8 cellular contexts compared by ENCODE assay signal in genomic region chr15:49620658-49621326, GRCh38. TPM values are rescaled to one million over a fixed set of nuclear protein-coding genes. Genes with fewer than 3 reads are reported as not detected.
DNase-seq lines count a peak whose midpoint lies in the region; ATAC-seq, FAIRE-seq and TF ChIP-seq lines count a peak whose summit lies in the region.

TSS of gene DTWD1 (plus strand) at chr15:49621048. CDS start at chr15:49625168, 4,120 bp downstream.
TSS of gene FAM227B (minus strand) at chr15:49620818. CDS start at chr15:49615171, 5,647 bp downstream.

- peak within 1 kb of the TSS; percentile 91 for H3K9ac ChIP-seq in mammary epithelial cell (ENCODE audit: insufficient read depth, low read length)

- H3K36me3 ChIP-seq in mammary epithelial cell (ENCODE audit: insufficient read depth, low read length) (peaks cover 4% of the 10 kb centered on the region), small intestine (ENCODE audit: control insufficient read depth in 2 of 2, insufficient read depth in 2 of 2, low read length in 2 of 2) (peaks cover 0 to 4% of the 10 kb centered on the region in 2 donors)

- FAIRE-seq in small intestine (lab: Jason Lieb, UNC) = no peak

- H3K4me2 ChIP-seq in mammary epithelial cell (ENCODE audit: insufficient read depth, low read depth, low read length) = peak within 1 kb of the TSS; percentile 92

- H3K9me3 ChIP-seq in mammary epithelial cell (replicated peaks; ENCODE audit: insufficient read depth, low read length) = peaks cover 4% of the 10 kb centered on the region
- H3K9me3 ChIP-seq in small intestine (ENCODE audit: control insufficient read depth, low read depth) = no peaks in the 10 kb centered on the region

- DNase-seq in AG04449 (ENCODE audit: low read depth, low spot score) (peak; percentile 94), NCI-H2196 (lab: John Stamatoyannopoulos, UW; ENCODE audit: unreplicated experiment) (peak; percentile 85), mammary epithelial cell (peak; percentile 97), iPS-NIHi11 (ENCODE audit: low spot score) (peak; percentile 93), small intestine (peak; percentile 97)

- ATAC-seq in GM18873 (IDR thresholded peaks at IDR 0.05; ENCODE audit: low FRiP score, unreplicated experiment) (peak; percentile 99), HG03135 (IDR thresholded peaks at IDR 0.05; ENCODE audit: unreplicated experiment) (peak; percentile 98)

- peak within 1 kb of the TSS; percentile 82 for H3K4me3 ChIP-seq in AG04449 (ENCODE audit: low read depth, low read length)
- H3K4me3 ChIP-seq in mammary epithelial cell (replicated peaks in 1 of 3; ENCODE audit: insufficient read depth in 1 of 3, low read depth in 2 of 3, low read length in 3 of 3) = peak within 1 kb of the TSS; percentile 88 to 96 (median 92)
- peak within 1 kb of the TSS; percentile 57 to 89 for H3K4me3 ChIP-seq in small intestine (ENCODE audit: low read depth in 1 of 2, low read length in 2 of 2)

- no TSS peak for BruUV-seq in mammary epithelial cell (replicated peaks; lab: Mats Ljungman, UMichigan)

- H3K27me3 ChIP-seq in mammary epithelial cell (ENCODE audit: insufficient read depth, low read length) = no peaks in the 10 kb centered on the region
- no peaks in the 10 kb centered on the region for H3K27me3 ChIP-seq in small intestine (ENCODE audit: control insufficient read depth in 2 of 2, insufficient read depth in 2 of 2, low read length in 2 of 2)

- H3K4me1 ChIP-seq in mammary epithelial cell (ENCODE audit: insufficient read depth, low read length) (peaks cover 27% of the 10 kb centered on the region), small intestine (ENCODE audit: control insufficient read depth in 2 of 2, insufficient read depth in 1 of 2, low read depth in 1 of 2, low read length in 1 of 2) (peaks cover 0 to 10% of the 10 kb centered on the region in 2 donors)

- dilution Hi-C loops in mammary epithelial cell (cut with HindIII; ENCODE audit: low sequenced_read_pairs) = no loop called here

- intact Hi-C loops in mammary epithelial cell (cut with micrococcal nuclease) = loop anchor here (1.0 to 10.0 kb wide), 6 partner anchors 26 to 524 kb away; partner anchors contain the start of gene COPS2

- peak within 1 kb of the TSS; percentile 86 for H2AFZ ChIP-seq in mammary epithelial cell (ENCODE audit: low read depth, low read length)

- H4K20me1 ChIP-seq in mammary epithelial cell (ENCODE audit: insufficient read depth, low read length) = no peaks in the 10 kb centered on the region

- peak within 1 kb of the TSS; percentile 90 for H3K27ac ChIP-seq in VCaP
- peak within 1 kb of the TSS; percentile 87 for H3K27ac ChIP-seq in mammary epithelial cell (ENCODE audit: insufficient read depth, low read depth, low read length)
- H3K27ac ChIP-seq in small intestine (ENCODE audit: low read depth in 1 of 2, low read length in 1 of 2) = peak within 1 kb of the TSS; percentile 95 to 99

- TF ChIP-seq CTCF in AG04449 (IDR thresholded peaks at IDR 0.05; ENCODE audit: insufficient read depth, low read length, missing control alignments) (no peak), VCaP (conservative IDR thresholded peaks at IDR 0.05) (no peak), mammary epithelial cell (conservative IDR thresholded peaks at IDR 0.05 in 1 of 2, IDR thresholded peaks at IDR 0.05 in 1 of 2; ENCODE audit: extremely low read depth in 1 of 2, insufficient read depth in 1 of 2, low read depth in 1 of 2, low read length in 2 of 2) (no peak)

- in situ Hi-C loops in mammary epithelial cell (cut with MboI; ENCODE audit: low sequenced_read_pairs in 2 of 2) = no loop called here

- CTCF ChIA-PET in AG04449 (lab: Yijun Ruan, JAX) (interaction anchor here (1.3 to 2.1 kb wide), 2 partner anchors 198 to 382 kb away, joined by 4 to 6 read pairs; partner anchors contain the start of gene FGF7), mammary epithelial cell (lab: Charles Lee; ENCODE audit: low non-redundant PET) (interaction anchor here (0.6 kb wide), 1 partner anchor 256 kb away, joined by 4 read pairs; no protein-coding TSS in a partner anchor)

- POLR2A ChIA-PET in AG04449 (lab: Yijun Ruan, JAX) = interaction anchor here (0.6 to 1.3 kb wide), 7 partner anchors 12 to 381 kb away, joined by 3 to 6 read pairs (median 3); no protein-coding TSS in a partner anchor

- WGBS in mammary epithelial cell (ENCODE audit: low coverage, missing lambda C conversion rate) = 2% methylated on average over 29 of the region's 59 CpGs
- WGBS in small intestine, 3 donors = 0% methylated on average over 54 to 59 of the region's 59 CpGs

- H3K79me2 ChIP-seq in mammary epithelial cell (ENCODE audit: insufficient read depth, low read length) = peaks cover 45% of the 10 kb centered on the region

RNA-seq across cellular contexts. Expression of gene DTWD1, which starts in this region (rescaled TPM):
- 10 to 100 TPM; 23.2 to 24.2 TPM for total RNA-seq in mammary epithelial cell
- polyA plus RNA-seq in mammary epithelial cell (9.7 TPM), small intestine (10 to 100 TPM in 1 of 3 donors, 1 to 10 TPM in 2; 5.8 to 14.1 (median 7.8) TPM)
- polyA minus RNA-seq in mammary epithelial cell = 3.6 TPM

RNA-seq across cellular contexts. Expression of gene FAM227B, which starts in this region (rescaled TPM):
- total RNA-seq in mammary epithelial cell = 1 to 10 TPM; 5.0 to 5.4 TPM
- polyA plus RNA-seq in mammary epithelial cell (2.4 TPM), small intestine (1 to 10 TPM; 1.6 to 4.3 (median 2.0) TPM)
- not detected for polyA minus RNA-seq in mammary epithelial cell

Comparison
In these comparisons a context has a peak if more than half of its experiments do, and no peak if none do; other contexts are left out.
1. Peak in every context shown above with its lines: DNase-seq, ATAC-seq, H3K4me3 ChIP-seq and H3K27ac ChIP-seq.